ENCODE assay signal across 11 cellular contexts in genomic region chr6:14095444-14095843, GRCh38. TPM values are rescaled to one million over a fixed set of nuclear protein-coding genes. Genes with fewer than 3 reads are reported as not detected.
DNase-seq lines count a peak whose midpoint lies in the region; ATAC-seq, FAIRE-seq and TF ChIP-seq lines count a peak whose summit lies in the region.
"Had no signal": no experiment of that assay in that cellular context is flagged by ENCODE, and none has a peak within 500 bp of the region (broad histone marks: within the 10 kb centered on the region; RNA-seq: fewer than 3 reads in every experiment).

No MANE protein-coding gene starts in this region.

- CTCF ChIA-PET in GM12878 (lab: Yijun Ruan, JAX) = interaction anchor here (0.6 to 4.9 kb wide), 17 partner anchors 9 to 301 kb away, joined by 3 to 54 read pairs (median 4); partner anchors contain the start of gene CD83

- TF ChIP-seq RAD21 in GM12878 (IDR thresholded peaks at IDR 0.05; ENCODE audit: insufficient read depth, low read depth, low read length) = no peak

- no TSS peak for BruUV-seq in GM12878 (replicated peaks; lab: Mats Ljungman, UMichigan)

- no peak for TF ChIP-seq POLR2A in GM12878 (IDR thresholded peaks at IDR 0.05; ENCODE audit: low read depth, low read length)

- no peaks in the 10 kb centered on the region for H4K20me1 ChIP-seq in GM12878 (ENCODE audit: control insufficient read depth, insufficient read depth)

- POLR2A ChIA-PET in GM12878 (lab: Charles Lee) = interaction anchor here (0.7 to 7.0 kb wide), 10 partner anchors 10 to 53 kb away, joined by 3 to 126 read pairs (median 4); partner anchors contain the start of gene CD83

- TF ChIP-seq CTCF in GM12865 (IDR thresholded peaks at IDR 0.05; ENCODE audit: insufficient read depth, low read depth, low read length, missing control alignments) = no peak
- TF ChIP-seq CTCF in GM12878 (IDR thresholded peaks at IDR 0.05 in 2 of 3, conservative IDR thresholded peaks at IDR 0.05 in 1 of 3; ENCODE audit: control insufficient read depth in 2 of 3, extremely low read depth in 1 of 3, insufficient read depth in 1 of 3, low read depth in 3 of 3, low read length in 3 of 3) = no peak

- H3K9me3 ChIP-seq in GM12878 (replicated peaks; ENCODE audit: control insufficient read depth, insufficient read depth, low read length) (no peaks in the 10 kb centered on the region; the same call in 2 of the 3 replicates), aorta (ENCODE audit: control insufficient read depth, low read length) (no peaks in the 10 kb centered on the region)

- peaks cover 56% of the 10 kb centered on the region for H3K4me1 ChIP-seq in GM12878 (ENCODE audit: control insufficient read depth, insufficient read depth, low read length)
- H3K4me1 ChIP-seq in aorta (ENCODE audit: control insufficient read depth in 1 of 2, insufficient read depth in 2 of 2, low read length in 2 of 2) = no peaks in the 10 kb centered on the region

- DNase-seq in GM12865 (ENCODE audit: low read depth) (peak; percentile 85), GM12878 (ENCODE audit: low read depth, low spot score) (no peak), aorta (no peak), medulla oblongata (ENCODE audit: extremely low spot score) (no peak), Right ventricle myocardium superior (no peak), SKM-1 treated with dmso at 0.1 percent for 144 hours (lab: John Stamatoyannopoulos, UW; ENCODE audit: unreplicated experiment) (no peak)
- DNase-seq: activated CD8-positive, alpha-beta memory T cell treated with anti-CD3 and anti-CD28 coated beads, Interleukin-2, amount 50 U/mL, for 4 hours; NCI-H2029; right cardiac atrium had no signal

- H3K27me3 ChIP-seq in GM12878 (replicated peaks in 1 of 2; ENCODE audit: control insufficient read depth in 2 of 2, insufficient read depth in 2 of 2, low read length in 1 of 2) = no peaks in the 10 kb centered on the region
- H3K27me3 ChIP-seq in aorta (ENCODE audit: control insufficient read depth in 1 of 2, insufficient read depth in 2 of 2, low read length in 1 of 2) = no peaks in the 10 kb centered on the region

- H2AFZ ChIP-seq in GM12878 (ENCODE audit: control insufficient read depth, low read depth, low read length) = no peak overlapping the region

- FAIRE-seq in GM12878 (lab: Jason Lieb, UNC) = no peak

- peak overlapping the region; percentile 26; the same call in 1 of the 2 replicates for H3K9ac ChIP-seq in GM12878 (ENCODE audit: control insufficient read depth, insufficient read depth, low read length)

- TF ChIP-seq EP300 in GM12878 (IDR thresholded peaks at IDR 0.05; ENCODE audit: borderline replicate concordance in 1 of 2, control insufficient read depth in 1 of 2, low read depth in 2 of 2, low read length in 2 of 2) = peak; percentile 87 to 91; a peak in 3 of 4 replicates

- no peak overlapping the region for H3K4me3 ChIP-seq in GM12865 (ENCODE audit: low read depth, low read length)
- H3K4me3 ChIP-seq in GM12878 = no peak overlapping the region
- H3K4me3 ChIP-seq in aorta (ENCODE audit: low read length in 2 of 2) = no peak overlapping the region

- H3K36me3 ChIP-seq in GM12878 (ENCODE audit: control insufficient read depth in 2 of 2, insufficient read depth in 2 of 2, low read length in 1 of 2) (no peaks in the 10 kb centered on the region), aorta (ENCODE audit: control insufficient read depth in 1 of 2, insufficient read depth in 2 of 2, low read length in 1 of 2) (no peaks in the 10 kb centered on the region)

- SMC1A ChIA-PET in GM12878 (lab: Charles Lee; ENCODE audit: uncharacterized antibody, unreplicated experiment) = interaction anchor here (0.6 to 16.9 kb wide), 9 partner anchors 12 to 51 kb away, joined by 3 to 319 read pairs (median 13); partner anchors contain the start of gene CD83

- WGBS in GM12878 (ENCODE audit: insufficient coverage, insufficient replicate concordance, low lambda C conversion rate, missing lambda C conversion rate) = 4% methylated on average over 6 of the region's 6 CpGs
- 93 to 96% methylated on average over 6 of the region's 6 CpGs for WGBS in aorta, 2 donors

- in situ Hi-C loops in GM12878 (cut with MboI) = no loop called here

- peak overlapping the region; percentile 80; the same call in 1 of the 2 replicates for H3K27ac ChIP-seq in GM12878 (ENCODE audit: control insufficient read depth, insufficient read depth)
- no peak overlapping the region for H3K27ac ChIP-seq in aorta (ENCODE audit: low read depth in 1 of 2, low read length in 2 of 2)

- RAD21 ChIA-PET in GM12878 (lab: Charles Lee; ENCODE audit: unreplicated experiment) = interaction anchor here (1.0 to 10.3 kb wide), 10 partner anchors 8 to 34 kb away, joined by 3 to 164 read pairs (median 6); partner anchors contain the start of gene CD83

- no peaks in the 10 kb centered on the region for H3K79me2 ChIP-seq in GM12878 (ENCODE audit: control insufficient read depth, insufficient read depth, low read length)

- ATAC-seq in GM19455 (IDR thresholded peaks at IDR 0.05; ENCODE audit: unreplicated experiment) (peak; percentile 43), HG03097 (IDR thresholded peaks at IDR 0.05; ENCODE audit: low FRiP score, unreplicated experiment) (peak; percentile 45), GM12878 (peak; percentile 79), aorta (ENCODE audit: low FRiP score) (no peak), Right ventricle myocardium superior (ENCODE audit: poor library complexity) (no peak)
- ATAC-seq: right cardiac atrium had no signal

- intact Hi-C loops in GM12878 (cut with micrococcal nuclease; ENCODE audit: unreplicated experiment) (no loop called here), aorta (cut with DNase I) (no loop called here), Right ventricle myocardium superior (cut with DNase I) (no loop called here)

- peak overlapping the region; percentile 78 for H3K4me2 ChIP-seq in GM12878 (ENCODE audit: control insufficient read depth, insufficient read depth)

TF ChIP-seq in GM12878, 131 proteins besides CTCF, POLR2A, EP300 and RAD21 (continues in another document):
- TF ChIP-seq GATAD2B (conservative IDR thresholded peaks at IDR 0.05; ENCODE audit: low read depth) (peak; percentile 72; the same call in 1 of the 2 replicates), KDM1A (IDR thresholded peaks at IDR 0.05; ENCODE audit: borderline replicate concordance) (no peak), SMARCA5 (IDR thresholded peaks at IDR 0.05) (no peak; the same call in 1 of the 2 replicates), HDGF (IDR thresholded peaks at IDR 0.05) (no peak), USF2 (IDR thresholded peaks at IDR 0.05; ENCODE audit: borderline replicate concordance, low read depth, low read length) (no peak), HDAC2 (IDR thresholded peaks at IDR 0.05) (no peak), CHD4 (IDR thresholded peaks at IDR 0.05) (no peak)
- TF ChIP-seq, protein P1, sequence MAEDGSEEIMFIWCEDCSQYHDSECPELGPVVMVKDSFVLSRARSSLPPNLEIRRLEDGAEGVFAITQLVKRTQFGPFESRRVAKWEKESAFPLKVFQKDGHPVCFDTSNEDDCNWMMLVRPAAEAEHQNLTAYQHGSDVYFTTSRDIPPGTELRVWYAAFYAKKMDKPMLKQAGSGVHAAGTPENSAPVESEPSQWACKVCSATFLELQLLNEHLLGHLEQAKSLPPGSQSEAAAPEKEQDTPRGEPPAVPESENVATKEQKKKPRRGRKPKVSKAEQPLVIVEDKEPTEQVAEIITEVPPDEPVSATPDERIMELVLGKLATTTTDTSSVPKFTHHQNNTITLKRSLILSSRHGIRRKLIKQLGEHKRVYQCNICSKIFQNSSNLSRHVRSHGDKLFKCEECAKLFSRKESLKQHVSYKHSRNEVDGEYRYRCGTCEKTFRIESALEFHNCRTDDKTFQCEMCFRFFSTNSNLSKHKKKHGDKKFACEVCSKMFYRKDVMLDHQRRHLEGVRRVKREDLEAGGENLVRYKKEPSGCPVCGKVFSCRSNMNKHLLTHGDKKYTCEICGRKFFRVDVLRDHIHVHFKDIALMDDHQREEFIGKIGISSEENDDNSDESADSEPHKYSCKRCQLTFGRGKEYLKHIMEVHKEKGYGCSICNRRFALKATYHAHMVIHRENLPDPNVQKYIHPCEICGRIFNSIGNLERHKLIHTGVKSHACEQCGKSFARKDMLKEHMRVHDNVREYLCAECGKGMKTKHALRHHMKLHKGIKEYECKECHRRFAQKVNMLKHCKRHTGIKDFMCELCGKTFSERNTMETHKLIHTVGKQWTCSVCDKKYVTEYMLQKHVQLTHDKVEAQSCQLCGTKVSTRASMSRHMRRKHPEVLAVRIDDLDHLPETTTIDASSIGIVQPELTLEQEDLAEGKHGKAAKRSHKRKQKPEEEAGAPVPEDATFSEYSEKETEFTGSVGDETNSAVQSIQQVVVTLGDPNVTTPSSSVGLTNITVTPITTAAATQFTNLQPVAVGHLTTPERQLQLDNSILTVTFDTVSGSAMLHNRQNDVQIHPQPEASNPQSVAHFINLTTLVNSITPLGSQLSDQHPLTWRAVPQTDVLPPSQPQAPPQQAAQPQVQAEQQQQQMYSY (CRISPR knock-in tag; IDR thresholded peaks at IDR 0.05) = no peak

RNA-seq across cellular contexts. Expression of gene CD83, which starts 22.1 kb away (rescaled TPM):
- total RNA-seq in GM12878 (2013; cell fraction: nucleolus; rRNA removed) = 204 and 206 TPM in 2 replicates
- total RNA-seq in GM12878 (2014; rRNA removed) = 161 and 190 TPM in 2 replicates
- total RNA-seq in GM12878 (2014; rRNA removed; fragmentation: Illumina TruSeq; extraction: Trizol) = 126 and 127 TPM in 2 replicates
- 128 and 132 TPM in 2 replicates for total RNA-seq in GM12878 (2021)
- polyA plus RNA-seq in GM12878 (2011; ENCODE audit: low read depth) = 62.9 TPM
- 121 and 129 TPM in 2 replicates for polyA plus RNA-seq in GM12878 (2011; rRNA removed)
- 61.3 and 73.0 TPM in 2 replicates for polyA plus RNA-seq in GM12878 (2011; cell fraction: cytosol; rRNA removed)
- 61.7 and 74.8 TPM in 2 replicates for polyA plus RNA-seq in GM12878 (2011; cell fraction: nucleus; rRNA removed)
- 55.9 and 78.6 TPM in 2 replicates for polyA plus RNA-seq in GM12878 (2012)
- 170 and 198 TPM in 2 replicates for polyA plus RNA-seq in GM12878 (2014; fragmentation: Illumina TruSeq; extraction: Trizol)
- polyA plus RNA-seq in GM12878 (2014; fragmentation: Nextera tagmentation; extraction: Ambion mirVana) = 100 to 1,000 TPM; 120 to 174 TPM
- 158 and 173 TPM in 2 replicates for polyA plus RNA-seq in GM12878 (2014; rRNA removed)
- 10 to 100 TPM; 76.1 to 78.6 TPM for polyA plus RNA-seq in GM12878 (2016; fragmentation: Nextera tagmentation; extraction: Ambion mirVana)
- polyA minus RNA-seq in GM12878 (2011; rRNA and poly(A)+ RNA removed) = 48.8 and 53.4 TPM in 2 replicates
- polyA minus RNA-seq in GM12878 (2011; cell fraction: cytosol; rRNA and poly(A)+ RNA removed) = 16.2 and 18.5 TPM in 2 replicates
- 14.9 and 19.7 TPM in 2 replicates for polyA minus RNA-seq in GM12878 (2011; cell fraction: nucleus; rRNA and poly(A)+ RNA removed)
- 1 to 10 TPM; 6.5 to 8.0 TPM for total RNA-seq in aorta
- polyA plus RNA-seq in aorta = 1 to 10 TPM in 1 of 2 donors, under 1 TPM in 1; 1.00 to 9.6 TPM
- total RNA-seq in Right ventricle myocardium superior = 1.6 TPM

Comparison
In these comparisons a context has a peak if more than half of its experiments do, and no peak if none do; other contexts are left out.
1. ATAC-seq: peak in GM19455 (single experiment), HG03097 (single experiment) and GM12878 (single experiment); none in aorta (single experiment) and Right ventricle myocardium superior (single experiment).
2. RNA of gene CD83, which starts 22.1 kb away (total RNA-seq): 126 to 206 TPM in GM12878; 6.5 to 8.0 TPM in aorta and 1.6 TPM in Right ventricle myocardium superior (single experiment); every median in the first group is over 10 times any median in the second.